Comparison of ENCODE assay signal across 2 cellular contexts in genomic region chr11:64916040-64916847, GRCh38.
TF ChIP-seq lines count a peak whose summit lies in the region.

No MANE protein-coding gene starts in this region.

TF ChIP-seq in A549, 52 proteins besides CTCF, POLR2A, EP300 and RAD21 (continued from another document):
- TF ChIP-seq PHF8 (IDR thresholded peaks at IDR 0.05; ENCODE audit: borderline replicate concordance, low read depth) (no peak), MAX (IDR thresholded peaks at IDR 0.05) (peak; percentile 63), USF2 (IDR thresholded peaks at IDR 0.05) (no peak)
TF ChIP-seq in A549: peak in this region for 4.

TF ChIP-seq in neural cell, 6 proteins besides CTCF, POLR2A, EP300 and RAD21 (continued from another document):
- TF ChIP-seq REST (IDR thresholded peaks at IDR 0.05; ENCODE audit: borderline replicate concordance) (no peak), TAF1 (IDR thresholded peaks at IDR 0.05; ENCODE audit: low read depth) (no peak), MXI1 (conservative IDR thresholded peaks at IDR 0.05; ENCODE audit: poor library complexity, severe bottlenecking) (no peak)
